26 cellular contexts compared by ENCODE assay signal in the genomic region with DNA sequence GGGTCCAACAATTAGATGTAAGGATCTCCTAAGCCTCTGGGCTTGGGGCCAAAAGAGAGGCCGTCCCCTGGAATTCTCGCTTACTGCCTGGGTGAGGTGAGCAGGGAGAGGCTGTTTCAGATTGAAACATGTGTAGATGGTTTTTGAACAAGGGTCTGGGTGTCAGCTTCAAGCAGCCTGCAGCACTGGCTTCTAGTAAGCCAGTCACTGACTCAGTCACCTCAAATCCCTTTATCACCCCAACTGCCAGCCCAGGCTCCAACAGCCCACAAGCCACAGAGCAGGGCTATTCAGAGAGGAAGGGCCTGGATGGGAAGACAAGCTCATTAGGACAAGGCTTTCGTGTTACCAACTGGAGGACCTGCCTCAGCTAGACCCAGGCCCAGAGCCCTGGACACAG.
"Had no signal": no experiment of that assay in that cellular context is flagged by ENCODE, and none has a peak within 500 bp of the region (broad histone marks: within the 10 kb centered on the region; RNA-seq: fewer than 3 reads in every experiment).

No MANE protein-coding gene starts in this region.

- H3K27me3 ChIP-seq: body of pancreas, ovary, sigmoid colon, testis, transverse colon had no signal

- H3K27ac Mint-ChIP-seq: activated naive CD8-positive, alpha-beta T cell had no signal

- H3K9me3 Mint-ChIP-seq: nephron had no signal

- H3K4me3 Mint-ChIP-seq: activated naive CD8-positive, alpha-beta T cell; nephron had no signal

- H3K36me3 Mint-ChIP-seq: activated naive CD8-positive, alpha-beta T cell had no signal

- ATAC-seq: activated CD4-positive, CD25-positive, alpha-beta regulatory T cell treated with anti-CD3 and anti-CD28 coated beads, Interleukin-2, amount 50 U/mL, for 24 hours; body of pancreas; mucosa of descending colon; psoas muscle; stimulated activated naive CD8-positive, alpha-beta T cell treated with anti-CD3 and anti-CD28 coated beads, Interleukin-15, Interleukin-2, amounts not matched to agents 100 U/mL and 50 U/mL, for 24 hours had no signal

- H3K27ac ChIP-seq: body of pancreas, epithelial cell of prostate, esophagus squamous epithelium, left ventricle myocardium inferior, ovary, psoas muscle, sigmoid colon, testis, transverse colon, WERI-Rb-1 had no signal

- H3K9me3 ChIP-seq: body of pancreas, esophagus squamous epithelium, mucosa of descending colon, ovary, psoas muscle, sigmoid colon, testis, transverse colon had no signal

- H3K4me1 ChIP-seq: body of pancreas, esophagus squamous epithelium, left ventricle myocardium inferior, psoas muscle, sigmoid colon, testis, transverse colon had no signal

- H3K36me3 ChIP-seq: esophagus squamous epithelium, left ventricle myocardium inferior, ovary, sigmoid colon, transverse colon, WERI-Rb-1 had no signal

- H3K4me3 ChIP-seq: body of pancreas, esophagus squamous epithelium, left ventricle myocardium inferior, lung, mucosa of descending colon, ovary, psoas muscle, sigmoid colon, testis, transverse colon had no signal

- DNase-seq: activated CD4-positive, alpha-beta T cell treated with anti-CD3 and anti-CD28 coated beads for 48 hours; activated CD4-positive, alpha-beta T cell treated with anti-CD3 and anti-CD28 coated beads, Interleukin-2, amount 50 U/mL, for 48 hours; activated CD8-positive, alpha-beta memory T cell treated with anti-CD3 and anti-CD28 coated beads for 24 hours; activated effector memory CD4-positive, alpha-beta T cell treated with Interleukin-2 at 50 U/mL for 16 hours; activated naive CD4-positive, alpha-beta T cell treated with Interleukin-2 at 50 U/mL for 16 hours; aorta; dermis blood vessel endothelial cell; effector CD8-positive, alpha-beta T cell; esophagus squamous epithelium; left ventricle myocardium inferior; mucosa of descending colon; ovary; psoas muscle; sigmoid colon; stimulated activated CD4-positive, alpha-beta T cell treated with anti-CD3 and anti-CD28 coated beads, Interleukin-15, amount 100 ng/mL, for 24 hours; stimulated activated CD4-positive, alpha-beta T cell treated with anti-CD3 and anti-CD28 coated beads, Interleukin-2, amount 100 ng/mL, for 24 hours; stimulated activated naive CD8-positive, alpha-beta T cell treated with anti-CD3 and anti-CD28 coated beads, Interleukin-15, Interleukin-2, amounts not matched to agents 100 U/mL and 50 U/mL, for 24 hours; testis; transverse colon; WERI-Rb-1 had no signal
